Comparison of ENCODE assay signal across 1 cellular context in the genomic region with DNA sequence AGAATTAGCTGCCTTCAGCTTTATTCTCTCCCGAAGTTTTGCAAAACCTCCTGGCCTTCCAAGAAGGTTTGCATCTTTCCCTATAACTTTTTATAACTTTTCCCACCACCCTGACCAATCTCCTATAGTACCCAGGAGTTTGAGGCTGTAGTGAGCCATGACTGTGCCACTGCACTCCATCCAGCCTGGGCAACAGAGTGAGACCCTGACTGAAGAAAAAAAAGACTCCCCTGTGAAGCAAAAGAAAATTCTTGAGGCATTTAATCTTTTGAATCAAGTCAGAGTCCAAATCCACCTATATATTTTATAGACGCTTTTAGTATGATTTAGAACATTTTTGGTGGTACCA.
TF ChIP-seq lines count a peak whose summit lies in the region.

No MANE protein-coding gene starts in this region.

TF ChIP-seq in HepG2, 621 proteins besides CTCF, POLR2A, EP300 and RAD21:
- TF ChIP-seq CREB1 (IDR thresholded peaks at IDR 0.05) (no peak), CREB1 (CRISPR knock-in tag; IDR thresholded peaks at IDR 0.05) (0 out of 2 replicates have a peak, but pooled peaks have one; percentile 19), SSRP1 (CRISPR knock-in tag; IDR thresholded peaks at IDR 0.05) (no peak), FOXJ3 (CRISPR knock-in tag; IDR thresholded peaks at IDR 0.05; ENCODE audit: borderline replicate concordance) (0 out of 2 replicates have a peak, but pooled peaks have one; percentile 11), ZNF775 (CRISPR knock-in tag; IDR thresholded peaks at IDR 0.05; ENCODE audit: borderline replicate concordance) (peak; percentile 98; the same call in 1 of the 2 replicates), ZNF264 (CRISPR knock-in tag; IDR thresholded peaks at IDR 0.05) (peak; percentile 49; the same call in 1 of the 2 replicates), ZGPAT (CRISPR knock-in tag; IDR thresholded peaks at IDR 0.05) (no peak), PHF21A (CRISPR knock-in tag; IDR thresholded peaks at IDR 0.05) (0 out of 2 replicates have a peak, but pooled peaks have one; percentile 4), YEATS4 (CRISPR knock-in tag; IDR thresholded peaks at IDR 0.05; ENCODE audit: borderline replicate concordance) (0 out of 2 replicates have a peak, but pooled peaks have one; percentile 22)
